2 cellular contexts compared by ENCODE assay signal in genomic region chr16:9081843-9082242, GRCh38.
TF ChIP-seq lines count a peak whose summit lies in the region.

No MANE protein-coding gene starts in this region.

TF ChIP-seq in HCT116, 20 proteins besides CTCF, POLR2A, EP300 and RAD21:
- no peak for TF ChIP-seq POLR2AphosphoS5 (IDR thresholded peaks at IDR 0.05; ENCODE audit: low read depth, low read length)
- no peak for TF ChIP-seq TCF7L2 (IDR thresholded peaks at IDR 0.05; ENCODE audit: borderline replicate concordance, extremely low read depth, insufficient read depth, insufficient read length)
- no peak for TF ChIP-seq ZBTB33 (IDR thresholded peaks at IDR 0.05; ENCODE audit: extremely low read depth, insufficient replicate concordance, low read length)
- TF ChIP-seq FOSL1 (IDR thresholded peaks at IDR 0.05; ENCODE audit: low read depth), result no peak
- TF ChIP-seq JUND (IDR thresholded peaks at IDR 0.05), result no peak
- TF ChIP-seq YY1 (IDR thresholded peaks at IDR 0.05; ENCODE audit: extremely low read depth, insufficient replicate concordance, low read depth, low read length), result no peak
- no peak for TF ChIP-seq ELF1 (IDR thresholded peaks at IDR 0.05; ENCODE audit: borderline replicate concordance, low read depth)
- no peak for TF ChIP-seq ZNF274 (IDR thresholded peaks at IDR 0.05; ENCODE audit: low read depth, low read length)
- TF ChIP-seq EZH2 (IDR thresholded peaks at IDR 0.05), result no peak
- no peak for TF ChIP-seq SRF (IDR thresholded peaks at IDR 0.05; ENCODE audit: low read depth)
- TF ChIP-seq, protein P1, sequence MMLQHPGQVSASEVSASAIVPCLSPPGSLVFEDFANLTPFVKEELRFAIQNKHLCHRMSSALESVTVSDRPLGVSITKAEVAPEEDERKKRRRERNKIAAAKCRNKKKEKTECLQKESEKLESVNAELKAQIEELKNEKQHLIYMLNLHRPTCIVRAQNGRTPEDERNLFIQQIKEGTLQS (IDR thresholded peaks at IDR 0.05), result no peak
- TF ChIP-seq SIN3A (IDR thresholded peaks at IDR 0.05; ENCODE audit: low read depth), result no peak
- TF ChIP-seq EZH2phosphoT487 (IDR thresholded peaks at IDR 0.05; ENCODE audit: borderline replicate concordance), result no peak
- no peak for TF ChIP-seq SP1 (IDR thresholded peaks at IDR 0.05; ENCODE audit: low read depth)
- TF ChIP-seq REST (IDR thresholded peaks at IDR 0.05; ENCODE audit: low read depth), result no peak
- no peak for TF ChIP-seq ZFX (IDR thresholded peaks at IDR 0.05)
- TF ChIP-seq MAX (IDR thresholded peaks at IDR 0.05), result no peak
- no peak for TF ChIP-seq CEBPB (IDR thresholded peaks at IDR 0.05; ENCODE audit: low read depth)
- no peak for TF ChIP-seq CBX3 (IDR thresholded peaks at IDR 0.05; ENCODE audit: low read depth)

TF ChIP-seq in K562, 482 proteins besides CTCF, POLR2A, EP300 and RAD21:
- TF ChIP-seq JUND (IDR thresholded peaks at IDR 0.05; ENCODE audit: borderline replicate concordance, low read depth, low read length), result no peak
- TF ChIP-seq JUND (tag; IDR thresholded peaks at IDR 0.05; ENCODE audit: borderline replicate concordance, low read depth, low read length), result no peak
- no peak for TF ChIP-seq E2F1 (CRISPR knock-in tag; IDR thresholded peaks at IDR 0.05)
- no peak for TF ChIP-seq SNRNP70 (optimal IDR thresholded peaks at IDR 0.05; ENCODE audit: low read depth, low read length)
- TF ChIP-seq, protein P2, sequence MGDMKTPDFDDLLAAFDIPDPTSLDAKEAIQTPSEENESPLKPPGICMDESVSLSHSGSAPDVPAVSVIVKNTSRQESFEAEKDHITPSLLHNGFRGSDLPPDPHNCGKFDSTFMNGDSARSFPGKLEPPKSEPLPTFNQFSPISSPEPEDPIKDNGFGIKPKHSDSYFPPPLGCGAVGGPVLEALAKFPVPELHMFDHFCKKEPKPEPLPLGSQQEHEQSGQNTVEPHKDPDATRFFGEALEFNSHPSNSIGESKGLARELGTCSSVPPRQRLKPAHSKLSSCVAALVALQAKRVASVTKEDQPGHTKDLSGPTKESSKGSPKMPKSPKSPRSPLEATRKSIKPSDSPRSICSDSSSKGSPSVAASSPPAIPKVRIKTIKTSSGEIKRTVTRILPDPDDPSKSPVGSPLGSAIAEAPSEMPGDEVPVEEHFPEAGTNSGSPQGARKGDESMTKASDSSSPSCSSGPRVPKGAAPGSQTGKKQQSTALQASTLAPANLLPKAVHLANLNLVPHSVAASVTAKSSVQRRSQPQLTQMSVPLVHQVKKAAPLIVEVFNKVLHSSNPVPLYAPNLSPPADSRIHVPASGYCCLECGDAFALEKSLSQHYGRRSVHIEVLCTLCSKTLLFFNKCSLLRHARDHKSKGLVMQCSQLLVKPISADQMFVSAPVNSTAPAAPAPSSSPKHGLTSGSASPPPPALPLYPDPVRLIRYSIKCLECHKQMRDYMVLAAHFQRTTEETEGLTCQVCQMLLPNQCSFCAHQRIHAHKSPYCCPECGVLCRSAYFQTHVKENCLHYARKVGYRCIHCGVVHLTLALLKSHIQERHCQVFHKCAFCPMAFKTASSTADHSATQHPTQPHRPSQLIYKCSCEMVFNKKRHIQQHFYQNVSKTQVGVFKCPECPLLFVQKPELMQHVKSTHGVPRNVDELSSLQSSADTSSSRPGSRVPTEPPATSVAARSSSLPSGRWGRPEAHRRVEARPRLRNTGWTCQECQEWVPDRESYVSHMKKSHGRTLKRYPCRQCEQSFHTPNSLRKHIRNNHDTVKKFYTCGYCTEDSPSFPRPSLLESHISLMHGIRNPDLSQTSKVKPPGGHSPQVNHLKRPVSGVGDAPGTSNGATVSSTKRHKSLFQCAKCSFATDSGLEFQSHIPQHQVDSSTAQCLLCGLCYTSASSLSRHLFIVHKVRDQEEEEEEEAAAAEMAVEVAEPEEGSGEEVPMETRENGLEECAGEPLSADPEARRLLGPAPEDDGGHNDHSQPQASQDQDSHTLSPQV (IDR thresholded peaks at IDR 0.05), result no peak
- TF ChIP-seq NR4A1 (CRISPR knock-in tag; IDR thresholded peaks at IDR 0.05), result no peak
- TF ChIP-seq NR4A1 (tag; IDR thresholded peaks at IDR 0.05), result no peak
- no peak for TF ChIP-seq ZNF184 (CRISPR knock-in tag; IDR thresholded peaks at IDR 0.05)
- TF ChIP-seq CC2D1A (IDR thresholded peaks at IDR 0.05), result no peak
- TF ChIP-seq SAFB2 (IDR thresholded peaks at IDR 0.05; ENCODE audit: borderline replicate concordance, low read depth, low read length, severe bottlenecking), result no peak
- no peak for TF ChIP-seq TCFL5 (CRISPR knock-in tag; conservative IDR thresholded peaks at IDR 0.05)
- TF ChIP-seq, protein P3, sequence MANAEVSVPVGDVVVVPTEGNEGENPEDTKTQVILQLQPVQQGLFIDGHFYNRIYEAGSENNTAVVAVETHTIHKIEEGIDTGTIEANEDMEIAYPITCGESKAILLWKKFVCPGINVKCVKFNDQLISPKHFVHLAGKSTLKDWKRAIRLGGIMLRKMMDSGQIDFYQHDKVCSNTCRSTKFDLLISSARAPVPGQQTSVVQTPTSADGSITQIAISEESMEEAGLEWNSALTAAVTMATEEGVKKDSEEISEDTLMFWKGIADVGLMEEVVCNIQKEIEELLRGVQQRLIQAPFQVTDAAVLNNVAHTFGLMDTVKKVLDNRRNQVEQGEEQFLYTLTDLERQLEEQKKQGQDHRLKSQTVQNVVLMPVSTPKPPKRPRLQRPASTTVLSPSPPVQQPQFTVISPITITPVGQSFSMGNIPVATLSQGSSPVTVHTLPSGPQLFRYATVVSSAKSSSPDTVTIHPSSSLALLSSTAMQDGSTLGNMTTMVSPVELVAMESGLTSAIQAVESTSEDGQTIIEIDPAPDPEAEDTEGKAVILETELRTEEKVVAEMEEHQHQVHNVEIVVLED (CRISPR knock-in tag; IDR thresholded peaks at IDR 0.05), result no peak
- TF ChIP-seq ZNF23 (CRISPR knock-in tag; IDR thresholded peaks at IDR 0.05), result no peak
- no peak for TF ChIP-seq FOSL1 (tag; conservative IDR thresholded peaks at IDR 0.05)
- TF ChIP-seq MYBL2 (IDR thresholded peaks at IDR 0.05; ENCODE audit: low read depth), result no peak
- TF ChIP-seq MYBL2 (CRISPR knock-in tag; IDR thresholded peaks at IDR 0.05; ENCODE audit: borderline replicate concordance), result no peak
- TF ChIP-seq LEF1 (IDR thresholded peaks at IDR 0.05), result no peak
- no peak for TF ChIP-seq ZNF384 (IDR thresholded peaks at IDR 0.05; ENCODE audit: low read depth, low read length)
- no peak for TF ChIP-seq ZNF561 (CRISPR knock-in tag; conservative IDR thresholded peaks at IDR 0.05)
- TF ChIP-seq JUN (IDR thresholded peaks at IDR 0.05; ENCODE audit: borderline replicate concordance, low read depth, low read length), result no peak
- TF ChIP-seq JUN (CRISPR knock-in tag; IDR thresholded peaks at IDR 0.05; ENCODE audit: borderline replicate concordance), result no peak
TF ChIP-seq in K562: peak in this region for 0.
